ENCODE assay signal across 31 cellular contexts in the genomic region with DNA sequence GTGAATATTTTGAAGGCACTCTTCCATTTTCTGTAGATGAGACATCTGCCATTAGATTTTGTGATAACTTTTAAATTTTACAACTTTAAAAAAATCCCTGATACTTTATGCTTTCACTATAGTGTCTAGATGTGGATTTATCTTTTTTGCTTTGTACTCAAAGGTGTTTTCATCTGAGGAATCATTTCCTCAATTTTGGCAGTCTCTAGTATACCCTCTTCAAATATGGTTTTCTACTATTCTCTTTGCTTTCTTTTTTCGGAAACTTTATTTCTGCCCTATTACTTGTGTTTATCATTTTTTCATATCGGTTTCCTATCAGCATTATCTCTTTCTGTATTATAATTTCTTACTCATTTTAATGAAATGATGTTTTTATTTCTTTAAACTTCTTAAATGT.
"Had no signal": no experiment of that assay in that cellular context is flagged by ENCODE, and none has a peak within 500 bp of the region (broad histone marks: within the 10 kb centered on the region; RNA-seq: fewer than 3 reads in every experiment).

No MANE protein-coding gene starts in this region.

- DNase-seq: activated CD4-positive, alpha-beta memory T cell treated with anti-CD3 and anti-CD28 coated beads, Interleukin-2, amount 10 ng/mL, durations not matched to agents 7 days and 5 days; activated CD4-positive, alpha-beta T cell treated with anti-CD3 and anti-CD28 coated beads for 36 hours; activated CD4-positive, alpha-beta T cell treated with anti-CD3 and anti-CD28 coated beads, Interleukin-2, amount 10 ng/mL, durations not matched to agents 24 days and 14 days; activated CD4-positive, alpha-beta T cell treated with anti-CD3 and anti-CD28 coated beads, Interleukin-2, amount 50 U/mL, for 4 hours; activated CD4-positive, CD25-positive, alpha-beta regulatory T cell; activated CD4-positive, CD25-positive, alpha-beta regulatory T cell treated with anti-CD3 and anti-CD28 coated beads, Interleukin-2, amount 50 U/mL, for 72 hours; activated CD8-positive, alpha-beta memory T cell treated with anti-CD3 and anti-CD28 coated beads, Interleukin-2, amount 50 U/mL, for 48 hours; activated gamma-delta T cell; activated naive CD4-positive, alpha-beta T cell; activated naive CD4-positive, alpha-beta T cell treated with anti-CD3 and anti-CD28 coated beads, Interleukin-2, amount 10 ng/mL, durations not matched to agents 7 days and 5 days; activated naive CD8-positive, alpha-beta T cell treated with anti-CD3 and anti-CD28 coated beads, Interleukin-2, amount 10 ng/mL, durations not matched to agents 7 days and 5 days; activated T-cell treated with anti-CD3 and anti-CD28 coated beads for 4 hours; activated T-cell treated with anti-CD3 and anti-CD28 coated beads, Interleukin-2, amount 50 U/mL, for 24 hours; activated T-cell treated with anti-CD3 and anti-CD28 coated beads, Interleukin-2, amount 50 U/mL, for 72 hours; central memory CD4-positive, alpha-beta T cell; cerebellar nuclear complex; colonic mucosa; dorsolateral prefrontal cortex; effector memory CD4-positive, alpha-beta T cell; endodermal cell; foreskin keratinocyte; heart right ventricle; T-helper 17 cell; T1000 had no signal

- H2AFZ ChIP-seq: hepatocyte had no signal

- H3K4me3 ChIP-seq: ascending aorta, breast epithelium, cardiac muscle cell, colonic mucosa, dorsolateral prefrontal cortex, esophagus muscularis mucosa, gastroesophageal sphincter, heart right ventricle, hepatocyte had no signal

- H3K9me3 ChIP-seq: ascending aorta, breast epithelium, colonic mucosa, esophagus muscularis mucosa, gastroesophageal sphincter, heart right ventricle had no signal

- H3K4me2 ChIP-seq: hepatocyte had no signal

- H3K27ac ChIP-seq: ascending aorta, breast epithelium, cardiac muscle cell, colonic mucosa, dorsolateral prefrontal cortex, esophagus muscularis mucosa, foreskin keratinocyte, gastroesophageal sphincter, heart right ventricle, hepatocyte had no signal

- H3K4me1 ChIP-seq: ascending aorta, colonic mucosa, esophagus muscularis mucosa, gastroesophageal sphincter had no signal

- H3K36me3 ChIP-seq: ascending aorta, breast epithelium, cardiac muscle cell, colonic mucosa, esophagus muscularis mucosa, gastroesophageal sphincter, heart right ventricle had no signal

- ATAC-seq: activated CD4-positive, alpha-beta T cell treated with anti-CD3 and anti-CD28 coated beads for 36 hours; activated naive CD4-positive, alpha-beta T cell treated with anti-CD3 and anti-CD28 coated beads, Interleukin-2, amount 50 U/mL, for 72 hours; activated T-cell treated with anti-CD3 and anti-CD28 coated beads, Interleukin-2, amount 50 U/mL, for 72 hours; foreskin keratinocyte; gastroesophageal sphincter; heart right ventricle; T-helper 17 cell had no signal

- H3K27me3 ChIP-seq: ascending aorta, breast epithelium, cardiac muscle cell, colonic mucosa, dorsolateral prefrontal cortex, esophagus muscularis mucosa, foreskin keratinocyte, gastroesophageal sphincter, heart right ventricle, hepatocyte had no signal
